8 cellular contexts compared by ENCODE assay signal in genomic region chr1:244341455-244342450, GRCh38.
DNase-seq lines count a peak whose midpoint lies in the region; ATAC-seq and TF ChIP-seq lines count a peak whose summit lies in the region.

No MANE protein-coding gene starts in this region.

- TF ChIP-seq CTCF in HFFc6 (IDR thresholded peaks at IDR 0.05) (no peak), MCF 10A (IDR thresholded peaks at IDR 0.05; ENCODE audit: unreplicated experiment) (no peak)

- peaks cover 4% of the 10 kb centered on the region; the same call in 1 of the 2 replicates for H3K36me3 Mint-ChIP-seq in HFFc6 (ENCODE audit: low read depth)
- no peaks in the 10 kb centered on the region for H3K36me3 Mint-ChIP-seq in MCF 10A (ENCODE audit: insufficient read depth, unreplicated experiment)
- H3K36me3 Mint-ChIP-seq in CD4-positive, alpha-beta memory T cell: no peaks in the 10 kb centered on the region

- peaks cover 17% of the 10 kb centered on the region for H3K4me1 Mint-ChIP-seq in HFFc6 (ENCODE audit: low read depth)
- peaks cover 9% of the 10 kb centered on the region for H3K4me1 Mint-ChIP-seq in MCF 10A (ENCODE audit: insufficient read depth, unreplicated experiment)
- peaks cover 0 to 8% (median 3%) of the 10 kb centered on the region in 4 donors for H3K4me1 Mint-ChIP-seq in CD4-positive, alpha-beta memory T cell

- no peaks in the 10 kb centered on the region for H3K36me3 ChIP-seq in CD4-positive, alpha-beta memory T cell (ENCODE audit: insufficient read depth, low read length)

- no peaks in the 10 kb centered on the region for H3K4me1 ChIP-seq in CD4-positive, alpha-beta memory T cell (ENCODE audit: insufficient read depth, low read length)

- H3K27me3 Mint-ChIP-seq in HFFc6 (ENCODE audit: insufficient read depth) (peaks cover 4% of the 10 kb centered on the region), MCF 10A (ENCODE audit: insufficient read depth, unreplicated experiment) (no peaks in the 10 kb centered on the region)
- peaks cover 0 to 1% of the 10 kb centered on the region in 2 donors for H3K27me3 Mint-ChIP-seq in CD4-positive, alpha-beta memory T cell

- CTCF ChIA-PET in MCF 10A (lab: Yijun Ruan, JAX): interaction anchor here (0.7 to 2.5 kb wide), 6 partner anchors 11 to 259 kb away, joined by 3 to 13 read pairs (median 4); no protein-coding TSS in a partner anchor
- CTCF ChIA-PET in CD4-positive, alpha-beta memory T cell (lab: Charles Lee; ENCODE audit: partially characterized antibody): interaction anchor here (2.4 kb wide), 1 partner anchor 17 kb away, joined by 6 read pairs; no protein-coding TSS in a partner anchor

- H3K9me3 ChIP-seq in CD4-positive, alpha-beta memory T cell (ENCODE audit: control insufficient read depth in 1 of 2, low read length in 2 of 2): no peaks in the 10 kb centered on the region

- no peak overlapping the region for H3K4me3 ChIP-seq in CD4-positive, alpha-beta memory T cell (ENCODE audit: low read length in 2 of 2)

- peak overlapping the region; percentile 66 for H3K27ac Mint-ChIP-seq in HFFc6
- H3K27ac Mint-ChIP-seq in MCF 10A (ENCODE audit: low read depth, unreplicated experiment): peak overlapping the region; percentile 76
- H3K27ac Mint-ChIP-seq in CD4-positive, alpha-beta memory T cell: peak overlapping the region in 2 of 7 donors; percentile 26 to 58

- H3K27ac ChIP-seq in CD4-positive, alpha-beta memory T cell (ENCODE audit: low read depth, low read length): no peak overlapping the region

- intact Hi-C loops in MCF 10A (cut with micrococcal nuclease): no loop called here
- intact Hi-C loops in CD4-positive, alpha-beta memory T cell (cut with micrococcal nuclease): no loop called here

- H3K9me3 Mint-ChIP-seq in HFFc6 (no peaks in the 10 kb centered on the region), MCF 10A (ENCODE audit: unreplicated experiment) (no peaks in the 10 kb centered on the region)
- H3K9me3 Mint-ChIP-seq in CD4-positive, alpha-beta memory T cell: no peaks in the 10 kb centered on the region

- no peak for DNase-seq in HFFc6
- peak; percentile 66 for DNase-seq in NCI-H2107 treated with DMSO at 0.1 percent for 48 hours (lab: John Stamatoyannopoulos, UW; ENCODE audit: unreplicated experiment)
- peak; percentile 94 for DNase-seq in MCF 10A (ENCODE audit: unreplicated experiment)
- peak; percentile 53 for DNase-seq in midbrain (lab: John Stamatoyannopoulos, UW)
- no peak for DNase-seq in CD4-positive, alpha-beta memory T cell
- no peak for DNase-seq in NCI-H1694 treated with DMSO at 0.1 percent for 48 hours (lab: John Stamatoyannopoulos, UW)

- POLR2A ChIA-PET in MCF 10A (lab: Yijun Ruan, JAX): interaction anchor here (0.7 to 3.4 kb wide), 10 partner anchors 9 to 108 kb away, joined by 3 to 20 read pairs (median 4); no protein-coding TSS in a partner anchor
- POLR2A ChIA-PET in CD4-positive, alpha-beta memory T cell (lab: Charles Lee; ENCODE audit: partially characterized antibody): interaction anchor here (0.9 kb wide), 1 partner anchor 17 kb away, joined by 3 read pairs; no protein-coding TSS in a partner anchor

- no peak overlapping the region for H3K4me3 Mint-ChIP-seq in HFFc6
- H3K4me3 Mint-ChIP-seq in MCF 10A (ENCODE audit: unreplicated experiment): peak overlapping the region; percentile 12
- no peak overlapping the region for H3K4me3 Mint-ChIP-seq in CD4-positive, alpha-beta memory T cell

- ATAC-seq in GM21360 (IDR thresholded peaks at IDR 0.05; ENCODE audit: unreplicated experiment): no peak
- no peak for ATAC-seq in GM18498 (IDR thresholded peaks at IDR 0.05; ENCODE audit: unreplicated experiment)

- no TSS peak for BruUV-seq in MCF 10A (replicated peaks; lab: Mats Ljungman, UMichigan)

- no peaks in the 10 kb centered on the region for H3K27me3 ChIP-seq in CD4-positive, alpha-beta memory T cell (ENCODE audit: insufficient read depth, low read length)

Comparison
In these comparisons a context has a peak if more than half of its experiments do, and no peak if none do; other contexts are left out.
1. DNase-seq: peak in NCI-H2107 treated with DMSO at 0.1 percent for 48 hours (single experiment), MCF 10A (single experiment) and midbrain (single experiment); none in HFFc6 (single experiment), CD4-positive, alpha-beta memory T cell (0 of 5) and NCI-H1694 treated with DMSO at 0.1 percent for 48 hours (single experiment).